Comparison of ENCODE assay signal across 8 cellular contexts in the genomic region with DNA sequence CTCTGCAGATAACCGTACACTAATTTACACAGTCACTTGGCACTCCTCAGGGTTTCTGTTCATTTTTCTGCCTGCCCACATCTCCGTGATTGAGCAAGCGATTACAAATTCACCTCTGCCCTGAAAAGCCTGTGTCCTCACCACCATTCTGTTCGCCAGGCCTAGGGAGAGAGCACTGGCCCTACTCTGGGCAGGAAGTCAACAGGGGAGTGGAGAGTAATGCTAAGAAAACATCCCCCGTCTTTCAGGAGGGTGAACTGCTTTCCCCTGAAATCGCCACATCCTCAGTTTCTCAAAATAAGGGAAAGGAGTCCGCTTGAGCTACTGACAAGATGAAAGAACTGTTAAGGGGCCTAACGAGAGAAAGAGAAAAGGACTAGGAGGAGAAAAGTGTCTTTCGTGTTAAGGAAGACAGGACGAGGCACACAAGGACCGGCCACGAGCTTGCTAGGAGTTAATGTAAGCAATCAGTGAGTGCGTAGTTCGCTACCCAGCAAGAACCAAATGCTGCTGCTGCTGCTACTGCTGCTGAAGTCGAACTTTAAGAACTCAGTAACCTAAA. TPM values are rescaled to one million over a fixed set of nuclear protein-coding genes. Genes with fewer than 3 reads are reported as not detected.
DNase-seq lines count a peak whose midpoint lies in the region; ATAC-seq, FAIRE-seq and TF ChIP-seq lines count a peak whose summit lies in the region.

No MANE protein-coding gene starts in this region.

- no peaks in the 10 kb centered on the region for H3K9me2 ChIP-seq in PC-9 (ENCODE audit: insufficient read depth)

- H3K36me3 ChIP-seq in PC-9 (ENCODE audit: low read depth) (peaks cover 32% of the 10 kb centered on the region), bronchial epithelial cell (ENCODE audit: control insufficient read depth, insufficient read depth, low read length) (peaks cover 11% of the 10 kb centered on the region), kidney (ENCODE audit: control insufficient read depth in 1 of 2, insufficient read depth in 2 of 2, low read length in 2 of 2) (peaks cover 18 to 34% of the 10 kb centered on the region in 2 donors)

- peak overlapping the region; percentile 93 to 95 for H3K9ac ChIP-seq in kidney (ENCODE audit: low read length in 2 of 2)

- H3K27me3 ChIP-seq in PC-9 (ENCODE audit: insufficient read depth, low read depth) (no peaks in the 10 kb centered on the region), bronchial epithelial cell (ENCODE audit: control insufficient read depth, insufficient read depth, low read length) (no peaks in the 10 kb centered on the region)

- intact Hi-C loops in PC-9 (cut with micrococcal nuclease; ENCODE audit: unreplicated experiment) (no loop called here), kidney (cut with DNase I) (no loop called here)

- H4K20me1 ChIP-seq in PC-9 (ENCODE audit: insufficient read depth), result peaks cover 8% of the 10 kb centered on the region; the same call in 1 of the 2 replicates

- CTCF ChIA-PET in PC-9 (lab: Charles Lee), result interaction anchor here (0.5 to 1.8 kb wide), 3 partner anchors 59 to 186 kb away, joined by 3 to 17 read pairs (median 9); partner anchors contain the start of gene IGSF8

- no peaks in the 10 kb centered on the region for H3K9me3 ChIP-seq in PC-9 (ENCODE audit: insufficient read depth, low read depth)
- no peaks in the 10 kb centered on the region for H3K9me3 ChIP-seq in kidney (ENCODE audit: control insufficient read depth in 1 of 2, low read length in 2 of 2)

- peak overlapping the region; percentile 74 for H3K4me3 ChIP-seq in PC-9
- H3K4me3 ChIP-seq in bronchial epithelial cell (ENCODE audit: low read depth, low read length), result peak overlapping the region; percentile 90
- peak overlapping the region; percentile 69 to 94 for H3K4me3 ChIP-seq in kidney (ENCODE audit: low read length in 2 of 2)

- peaks cover 32% of the 10 kb centered on the region for H3K4me1 ChIP-seq in PC-9 (replicated peaks; ENCODE audit: insufficient read depth)
- peaks cover 7 to 12% of the 10 kb centered on the region in 2 donors for H3K4me1 ChIP-seq in kidney (ENCODE audit: control insufficient read depth in 1 of 2, insufficient read depth in 1 of 2, low read depth in 1 of 2, low read length in 2 of 2)

- peak overlapping the region; percentile 85 for H3K4me2 ChIP-seq in PC-9

- H3F3A ChIP-seq in PC-9 (ENCODE audit: insufficient read depth, low read depth), result peaks cover 26% of the 10 kb centered on the region; the same call in 1 of the 2 replicates

- peak; percentile 70 for FAIRE-seq in bronchial epithelial cell (lab: Jason Lieb, UNC)
- FAIRE-seq in kidney (lab: Jason Lieb, UNC), result no peak

- POLR2A ChIA-PET in PC-9 (lab: Charles Lee; ENCODE audit: unreplicated experiment), result no interaction called here

- H2AFZ ChIP-seq in PC-9, result peak overlapping the region; percentile 97

- peaks cover 26% of the 10 kb centered on the region for H3K79me2 ChIP-seq in PC-9 (ENCODE audit: low read depth)

- BruUV-seq in PC-9 (replicated peaks; lab: Mats Ljungman, UMichigan), result TSS peak; percentile 50

- peak; percentile 17 for ATAC-seq in HG02642 (IDR thresholded peaks at IDR 0.05; ENCODE audit: poor library complexity, unreplicated experiment)
- no peak for ATAC-seq in stimulated activated naive CD8-positive, alpha-beta T cell treated with anti-CD3 and anti-CD28 coated beads, Interleukin-15, Interleukin-2, amounts not matched to agents 100 U/mL and 50 U/mL, for 24 hours
- no peak for ATAC-seq in HG02610 (IDR thresholded peaks at IDR 0.05; ENCODE audit: unreplicated experiment)

- TF ChIP-seq CTCF in PC-9 (conservative IDR thresholded peaks at IDR 0.05) (no peak), bronchial epithelial cell (IDR thresholded peaks at IDR 0.05; ENCODE audit: insufficient read depth, low read length, severe bottlenecking) (no peak), kidney (IDR thresholded peaks at IDR 0.05; ENCODE audit: borderline replicate concordance, extremely low read depth, insufficient read depth) (no peak)

- peak overlapping the region; percentile 69 for H3K27ac ChIP-seq in PC-9
- H3K27ac ChIP-seq in kidney (ENCODE audit: low read depth in 2 of 2, low read length in 2 of 2), result peak overlapping the region; percentile 45 to 66

- DNase-seq in DMS53 (lab: John Stamatoyannopoulos, UW) (peak; percentile 42), DMS53 treated with DMSO at 0.1 percent for 48 hours (lab: John Stamatoyannopoulos, UW; ENCODE audit: unreplicated experiment) (no peak), PC-9 (peak; percentile 29 to 76), bronchial epithelial cell (ENCODE audit: low read depth) (peak; percentile 67), kidney (no peak)
- DNase-seq in stimulated activated naive CD8-positive, alpha-beta T cell treated with anti-CD3 and anti-CD28 coated beads, Interleukin-15, Interleukin-2, amounts not matched to agents 100 U/mL and 50 U/mL, for 24 hours, result peak; percentile 14

RNA-seq across cellular contexts. Expression of gene PEX19, which starts 0.6 kb away (rescaled TPM):
- 50.1 and 52.5 TPM in 2 replicates for total RNA-seq in PC-9 (2021)
- total RNA-seq in bronchial epithelial cell, result 32.4 and 41.0 TPM in 2 replicates
- total RNA-seq in kidney, result 67.9 TPM
- polyA plus RNA-seq in kidney (ENCODE audit: insufficient read depth, low read depth, low replicate concordance), result 49.8 TPM

RNA-seq across cellular contexts. Expression of gene DCAF8, which starts 22.0 kb away (rescaled TPM):
- total RNA-seq in PC-9 (2021), result 152 and 161 TPM in 2 replicates
- 57.4 and 76.0 TPM in 2 replicates for total RNA-seq in bronchial epithelial cell
- total RNA-seq in kidney, result 136 TPM
- polyA plus RNA-seq in kidney (ENCODE audit: insufficient read depth, low read depth, low replicate concordance), result 69.6 TPM

RNA-seq across cellular contexts. Expression of gene COPA, which starts 58.7 kb away (rescaled TPM):
- total RNA-seq in PC-9 (2021) (146 and 147 TPM in 2 replicates), bronchial epithelial cell (134 and 136 TPM in 2 replicates), kidney (160 TPM)
- polyA plus RNA-seq in kidney (ENCODE audit: insufficient read depth, low read depth, low replicate concordance), result 50.1 TPM

RNA-seq across cellular contexts. Expression of gene NCSTN, which starts 58.9 kb away (rescaled TPM):
- total RNA-seq in PC-9 (2021) (54.7 and 55.8 TPM in 2 replicates), bronchial epithelial cell (27.9 and 36.7 TPM in 2 replicates), kidney (109 TPM)
- 73.9 TPM for polyA plus RNA-seq in kidney (ENCODE audit: insufficient read depth, low read depth, low replicate concordance)

Comparison
In these comparisons a context has a peak if more than half of its experiments do, and no peak if none do; other contexts are left out.
1. DNase-seq: peak in DMS53 (single experiment), PC-9 (2 of 2), bronchial epithelial cell (single experiment) and stimulated activated naive CD8-positive, alpha-beta T cell treated with anti-CD3 and anti-CD28 coated beads, Interleukin-15, Interleukin-2, amounts not matched to agents 100 U/mL and 50 U/mL, for 24 hours (single experiment); none in DMS53 treated with DMSO at 0.1 percent for 48 hours (single experiment) and kidney (single experiment).
2. Peak in every context shown above with its lines, with median percentiles within 50 percentile points of each other: H3K4me3 ChIP-seq.